ENCODE assay signal across 9 cellular contexts in the genomic region with DNA sequence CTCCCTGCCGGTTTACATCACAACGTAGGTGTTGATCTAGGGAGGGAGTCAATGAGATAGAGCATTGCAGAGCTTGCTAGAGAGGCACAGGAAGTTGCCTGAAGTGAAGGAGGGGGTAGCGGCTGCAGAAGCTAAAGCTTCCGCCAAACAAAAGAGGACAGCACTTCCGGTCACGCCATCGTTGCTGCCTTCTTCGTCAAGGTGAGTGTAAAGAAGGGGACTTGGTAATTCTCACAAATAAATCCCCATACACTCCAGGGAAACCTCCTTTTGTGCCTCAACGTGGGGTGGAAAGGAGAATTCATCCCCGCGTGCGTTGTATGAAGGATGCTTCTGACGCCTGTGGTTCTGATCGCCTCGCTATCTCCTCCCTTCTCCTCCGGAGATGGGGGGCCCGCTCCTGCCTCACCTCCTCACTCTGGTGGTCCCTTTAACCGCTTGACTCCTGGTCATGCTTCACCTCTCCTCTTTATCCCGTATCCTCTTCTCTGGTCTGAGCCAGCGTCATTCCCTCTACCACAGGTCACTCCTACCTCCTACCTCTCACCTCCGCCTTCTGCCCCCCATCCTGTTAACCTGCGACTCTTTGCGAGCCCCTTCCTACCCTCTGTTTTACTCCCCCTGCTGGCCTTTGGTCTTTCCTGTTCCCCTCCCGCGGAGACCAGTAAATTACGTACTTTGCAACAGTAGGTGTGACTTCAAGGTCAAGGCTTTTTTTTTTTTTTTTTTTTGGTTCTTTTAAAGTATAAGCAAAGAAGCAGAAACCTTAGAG. TPM values are rescaled to one million over a fixed set of nuclear protein-coding genes. Genes with fewer than 3 reads are reported as not detected.
A peak's percentile ranks its signal among the peaks of the same experiment; 100 is the strongest.
DNase-seq lines count a peak whose midpoint lies in the region; ATAC-seq lines count a peak whose summit lies in the region.
"Had no signal": no experiment of that assay in that cellular context is flagged by ENCODE, and none has a peak within 500 bp of the region (broad histone marks: within the 10 kb centered on the region; RNA-seq: fewer than 3 reads in every experiment).

No MANE protein-coding gene starts in this region.

- H3K36me3 Mint-ChIP-seq in activated CD4-positive, alpha-beta memory T cell treated with anti-CD3 and anti-CD28 coated beads for 36 hours, result peaks cover 8% of the 10 kb centered on the region

- H3K27me3 Mint-ChIP-seq in activated CD4-positive, alpha-beta memory T cell treated with anti-CD3 and anti-CD28 coated beads for 36 hours, result no peaks in the 10 kb centered on the region

- H3K23ac ChIP-seq in mesendoderm (ENCODE audit: low read length), result no peak overlapping the region

- no peaks in the 10 kb centered on the region for H3K79me1 ChIP-seq in mesendoderm (ENCODE audit: low read length)

- ATAC-seq in HG03060 (IDR thresholded peaks at IDR 0.05; ENCODE audit: low read depth, unreplicated experiment), result peak; percentile 69

- H2AK5ac ChIP-seq in mesendoderm (ENCODE audit: low read length), result no peak overlapping the region

- H3K4ac ChIP-seq in mesendoderm (ENCODE audit: low read depth, low read length), result no peak overlapping the region

- H3K27me3 ChIP-seq in mesendoderm (ENCODE audit: insufficient read depth, low read length, poor library complexity), result no peaks in the 10 kb centered on the region

- H3K56ac ChIP-seq in mesendoderm (ENCODE audit: low read length), result peak overlapping the region; percentile 88

- peaks cover 13% of the 10 kb centered on the region for H3K79me2 ChIP-seq in mesendoderm (ENCODE audit: control insufficient read depth, insufficient read depth, low read length)

- H3K27ac ChIP-seq in mesendoderm (ENCODE audit: low read depth, low read length), result peak overlapping the region; percentile 83
- H3K27ac ChIP-seq: BLaER1 treated with 17β-estradiol and CSF1 and Interleukin-3, amounts not matched to agents 10 nM and 100 nM had no signal

- CTCF ChIA-PET in activated CD4-positive, alpha-beta memory T cell treated with anti-CD3 and anti-CD28 coated beads for 36 hours (lab: Charles Lee), result interaction anchor here (0.6 to 1.3 kb wide), 4 partner anchors 12 to 84 kb away, joined by 3 read pairs; partner anchors contain the start of gene GSPT2

- peak overlapping the region; percentile 97 for H3K27ac Mint-ChIP-seq in activated CD4-positive, alpha-beta memory T cell treated with anti-CD3 and anti-CD28 coated beads for 36 hours

- no peaks in the 10 kb centered on the region for H3K9me3 Mint-ChIP-seq in activated CD4-positive, alpha-beta memory T cell treated with anti-CD3 and anti-CD28 coated beads for 36 hours

- peak overlapping the region; percentile 58 for H3K4me3 ChIP-seq in mesendoderm (ENCODE audit: low read length)
- H3K4me3 ChIP-seq: BLaER1 treated with 17β-estradiol and CSF1 and Interleukin-3, amounts not matched to agents 10 nM and 100 nM had no signal

- H3K18ac ChIP-seq in mesendoderm (ENCODE audit: low read length), result peak overlapping the region; percentile 51

- peak overlapping the region; percentile 97 for H3K4me3 Mint-ChIP-seq in activated CD4-positive, alpha-beta memory T cell treated with anti-CD3 and anti-CD28 coated beads for 36 hours

- H3K36me3 ChIP-seq in mesendoderm (ENCODE audit: control insufficient read depth, insufficient read depth, low read length), result no peaks in the 10 kb centered on the region
- H3K36me3 ChIP-seq: BLaER1 treated with 17β-estradiol and CSF1 and Interleukin-3, amounts not matched to agents 10 nM and 100 nM had no signal

- H3K4me2 ChIP-seq in mesendoderm (ENCODE audit: low read length), result peak overlapping the region; percentile 27
- H3K4me2 ChIP-seq: BLaER1 treated with 17β-estradiol and CSF1 and Interleukin-3, amounts not matched to agents 10 nM and 100 nM had no signal

- WGBS in mesendoderm (ENCODE audit: extremely low coverage, insufficient coverage, low lambda C conversion rate), result no CpG with 5 or more reads among the region's 26 CpGs

- H2BK120ac ChIP-seq in mesendoderm (ENCODE audit: low read depth, low read length), result no peak overlapping the region

- peak overlapping the region; percentile 57 for H4K8ac ChIP-seq in mesendoderm (ENCODE audit: low read depth, low read length)

- peak overlapping the region; percentile 76 for H3K9ac ChIP-seq in mesendoderm (ENCODE audit: low read length)
- H3K9ac ChIP-seq: BLaER1 treated with 17β-estradiol and CSF1 and Interleukin-3, amounts not matched to agents 10 nM and 100 nM had no signal

- POLR2A ChIA-PET in activated CD4-positive, alpha-beta memory T cell treated with anti-CD3 and anti-CD28 coated beads for 36 hours (lab: Charles Lee), result no interaction called here

- H3K4me1 Mint-ChIP-seq in activated CD4-positive, alpha-beta memory T cell treated with anti-CD3 and anti-CD28 coated beads for 36 hours (ENCODE audit: low read depth), result peaks cover 25% of the 10 kb centered on the region

- H2BK5ac ChIP-seq in mesendoderm (ENCODE audit: low read length), result peak overlapping the region; percentile 43

- intact Hi-C loops in activated CD4-positive, alpha-beta memory T cell treated with anti-CD3 and anti-CD28 coated beads for 36 hours (cut with micrococcal nuclease), result loop anchor here (1.0 to 10.0 kb wide), 3 partner anchors 60 to 308 kb away; partner anchors contain the start of genes GSPT2, MAGED1 and NUDT11

- DNase-seq in activated gamma-delta T cell treated with Interleukin-2 at 50 U/mL for 16 hours (peak; percentile 64), activated gamma-delta T cell (lab: John Stamatoyannopoulos, UW) (no peak), NCI-H446 treated with DMSO at 0.1 percent for 48 hours (lab: John Stamatoyannopoulos, UW) (peak; percentile 8), mesendoderm (peak; percentile 93)
- peak; percentile 71 for DNase-seq in activated CD4-positive, alpha-beta memory T cell treated with anti-CD3 and anti-CD28 coated beads for 36 hours
- peak; percentile 28 for DNase-seq in effector CD8-positive, alpha-beta T cell (lab: John Stamatoyannopoulos, UW)
- peak; percentile 23 to 25 for DNase-seq in stimulated activated CD8-positive, alpha-beta memory T cell treated with anti-CD3 and anti-CD28 coated beads, Interleukin-15, amount 100 ng/mL, for 4 hours (ENCODE audit: low read depth in 2 of 2)

- H2BK15ac ChIP-seq in mesendoderm (replicated peaks; ENCODE audit: low read depth), result no peak overlapping the region

- H3K4me1 ChIP-seq in mesendoderm (ENCODE audit: control insufficient read depth, low read depth, low read length), result no peaks in the 10 kb centered on the region
- H3K4me1 ChIP-seq: BLaER1 treated with 17β-estradiol and CSF1 and Interleukin-3, amounts not matched to agents 10 nM and 100 nM had no signal

- peak overlapping the region; percentile 56 for H4K5ac ChIP-seq in mesendoderm (ENCODE audit: low read length)

RNA-seq across cellular contexts. Expression of gene GSPT2, which starts 59.9 kb away (rescaled TPM):
- total RNA-seq in activated CD4-positive, alpha-beta memory T cell treated with anti-CD3 and anti-CD28 coated beads for 36 hours, result 1 to 10 TPM; 8.8 to 9.0 TPM
- 14.6 TPM for polyA plus RNA-seq in mesendoderm (2013, experiment 1 of 2)
- 16.1 TPM for polyA plus RNA-seq in mesendoderm (2013, experiment 2 of 2)
